ENCODE assay signal across 21 cellular contexts in genomic region chr13:97192166-97192565, GRCh38. TPM values are rescaled to one million over a fixed set of nuclear protein-coding genes. Genes with fewer than 3 reads are reported as not detected.
A peak's percentile ranks its signal among the peaks of the same experiment; 100 is the strongest.
DNase-seq lines count a peak whose midpoint lies in the region; ATAC-seq and TF ChIP-seq lines count a peak whose summit lies in the region.
"Had no signal": no experiment of that assay in that cellular context is flagged by ENCODE, and none has a peak within 500 bp of the region (broad histone marks: within the 10 kb centered on the region; RNA-seq: fewer than 3 reads in every experiment).

No MANE protein-coding gene starts in this region.

- TF ChIP-seq CTCF in SK-N-SH (IDR thresholded peaks at IDR 0.05) (no peak), nephron (IDR thresholded peaks at IDR 0.05; ENCODE audit: unreplicated experiment in 3 of 3) (no peak)

- H4K20me1 ChIP-seq in SK-N-SH (ENCODE audit: insufficient read depth), result no peaks in the 10 kb centered on the region

- no peak overlapping the region for H3K9ac ChIP-seq in SK-N-SH
- H3K9ac ChIP-seq: GM23248, KMS-11 had no signal

- no peaks in the 10 kb centered on the region for H3K36me3 Mint-ChIP-seq in nephron (ENCODE audit: low read depth)
- no peaks in the 10 kb centered on the region for H3K36me3 Mint-ChIP-seq in stimulated activated naive B cell treated with anti-CD40 and anti-IgM and Interleukin-4, amounts not matched to agents 10 μg/mL and 1 μg/mL and 100 μg/mL, for 72 hours

- no peaks in the 10 kb centered on the region for H3K27me3 Mint-ChIP-seq in nephron (ENCODE audit: low read depth)
- H3K27me3 Mint-ChIP-seq in stimulated activated naive B cell treated with anti-CD40 and anti-IgM and Interleukin-4, amounts not matched to agents 10 μg/mL and 1 μg/mL and 100 μg/mL, for 72 hours, result peaks cover 18 to 34% of the 10 kb centered on the region in 2 donors

- no peak for TF ChIP-seq RAD21 in SK-N-SH (IDR thresholded peaks at IDR 0.05; ENCODE audit: low read length)

- H3F3A ChIP-seq in SK-N-SH (replicated peaks; ENCODE audit: insufficient read depth), result no peaks in the 10 kb centered on the region

- CTCF ChIA-PET in SK-N-SH (lab: Yijun Ruan, JAX), result interaction anchor here (0.8 to 1.3 kb wide), 3 partner anchors 14 to 152 kb away, joined by 3 to 6 read pairs (median 3); no protein-coding TSS in a partner anchor

- no peaks in the 10 kb centered on the region for H3K9me3 Mint-ChIP-seq in nephron
- no peaks in the 10 kb centered on the region for H3K9me3 Mint-ChIP-seq in stimulated activated naive B cell treated with anti-CD40 and anti-IgM and Interleukin-4, amounts not matched to agents 10 μg/mL and 1 μg/mL and 100 μg/mL, for 72 hours
- H3K9me3 Mint-ChIP-seq: CD8-positive, alpha-beta memory T cell; H9; HFFc6 had no signal

- H3K9me3 ChIP-seq in SK-N-SH (no peaks in the 10 kb centered on the region), SJCRH30 (replicated peaks) (no peaks in the 10 kb centered on the region)

- H3K36me3 ChIP-seq in SK-N-SH (replicated peaks in 1 of 2; ENCODE audit: control insufficient read depth in 1 of 2, insufficient read depth in 2 of 2, low read length in 1 of 2) (no peaks in the 10 kb centered on the region), SJCRH30 (no peaks in the 10 kb centered on the region)

- no peak overlapping the region for H2AFZ ChIP-seq in SK-N-SH (ENCODE audit: low read depth)
- H2AFZ ChIP-seq: GM23248 had no signal

- H3K4me1 ChIP-seq in SK-N-SH (ENCODE audit: control insufficient read depth in 1 of 2, insufficient read depth in 2 of 2, low read depth in 1 of 2, low read length in 1 of 2) (peaks cover 7 to 16% of the 10 kb centered on the region in 2 experiments; a peak in 3 of 4 replicates), SJCRH30 (peaks cover 41% of the 10 kb centered on the region)

- H3K4me3 Mint-ChIP-seq in nephron, result no peak overlapping the region
- H3K4me3 Mint-ChIP-seq in stimulated activated naive B cell treated with anti-CD40 and anti-IgM and Interleukin-4, amounts not matched to agents 10 μg/mL and 1 μg/mL and 100 μg/mL, for 72 hours, result no peak overlapping the region
- H3K4me3 Mint-ChIP-seq: CD8-positive, alpha-beta memory T cell; H9; HFFc6; T-helper 17 cell had no signal

- POLR2A ChIA-PET in SK-N-SH (lab: Yijun Ruan, JAX), result interaction anchor here (1.1 kb wide), 1 partner anchor 67 kb away, joined by 3 read pairs; no protein-coding TSS in a partner anchor

- H3K27ac Mint-ChIP-seq in nephron, result peak overlapping the region in 2 of 3 experiments; percentile 35 to 73
- no peak overlapping the region for H3K27ac Mint-ChIP-seq in stimulated activated naive B cell treated with anti-CD40 and anti-IgM and Interleukin-4, amounts not matched to agents 10 μg/mL and 1 μg/mL and 100 μg/mL, for 72 hours
- H3K27ac Mint-ChIP-seq: CD8-positive, alpha-beta memory T cell; H9; HFFc6; T-helper 17 cell had no signal

- no peak for TF ChIP-seq EP300 in SK-N-SH (IDR thresholded peaks at IDR 0.05; ENCODE audit: borderline replicate concordance in 1 of 2, low read depth in 1 of 2, low read length in 1 of 2)

- no peak for ATAC-seq in SK-N-SH treated with all-trans-retinoic acid at 6 μM for 48 hours
- ATAC-seq in stimulated activated naive B cell treated with anti-CD40 and anti-IgM and Interleukin-4, amounts not matched to agents 10 μg/mL and 1 μg/mL and 100 μg/mL, for 72 hours (replicated peaks), result no peak
- ATAC-seq: HepG2, T-helper 17 cell had no signal

- no peaks in the 10 kb centered on the region for H3K9me2 ChIP-seq in SK-N-SH

- peaks cover 30% of the 10 kb centered on the region for H3K4me1 Mint-ChIP-seq in nephron
- H3K4me1 Mint-ChIP-seq in stimulated activated naive B cell treated with anti-CD40 and anti-IgM and Interleukin-4, amounts not matched to agents 10 μg/mL and 1 μg/mL and 100 μg/mL, for 72 hours, result peaks cover 5 to 10% of the 10 kb centered on the region in 2 donors

- H3K79me2 ChIP-seq in SK-N-SH (ENCODE audit: insufficient read depth), result no peaks in the 10 kb centered on the region

- WGBS in SK-N-SH (ENCODE audit: low lambda C conversion rate), result 82% methylated on average over 3 of the region's 3 CpGs

- no peak overlapping the region for H3K4me3 ChIP-seq in SK-N-SH (ENCODE audit: low read depth in 2 of 2, low read length in 1 of 2)
- H3K4me3 ChIP-seq in SJCRH30, result no peak overlapping the region
- H3K4me3 ChIP-seq: GM23248 had no signal

- H3K27ac ChIP-seq in SK-N-SH (ENCODE audit: low read depth in 2 of 2, low read length in 1 of 2) (no peak overlapping the region), SJCRH30 (peak overlapping the region; percentile 94)
- H3K27ac ChIP-seq: C4-2B, GM23248, KMS-11 had no signal

- H3K4me2 ChIP-seq in SK-N-SH, result no peak overlapping the region
- H3K4me2 ChIP-seq: KMS-11 had no signal

- no peak for DNase-seq in SK-N-SH
- no peak for DNase-seq in SJCRH30
- no peak for DNase-seq in stimulated activated naive B cell treated with anti-CD40 and anti-IgM and Interleukin-4, amounts not matched to agents 10 μg/mL and 1 μg/mL and 100 μg/mL, for 72 hours
- no peak for DNase-seq in RKO (ENCODE audit: low spot score)
- DNase-seq in NCI-H524 treated with DMSO at 0.1 percent for 48 hours (lab: John Stamatoyannopoulos, UW), result no peak
- DNase-seq: 8988T; CD8-positive, alpha-beta memory T cell; DMS53; GF-D8; GM23248; H9; HFFc6; NCI-H1436 treated with DMSO at 0.1 percent for 48 hours; NCI-H2029 treated with DMSO at 0.1 percent for 48 hours; NCI-H748 treated with DMSO at 0.1 percent for 48 hours; T-helper 17 cell had no signal

- no peaks in the 10 kb centered on the region for H3K27me3 ChIP-seq in SK-N-SH (ENCODE audit: insufficient read depth)
- no peaks in the 10 kb centered on the region for H3K27me3 ChIP-seq in SJCRH30

TF ChIP-seq in SK-N-SH, 30 proteins besides CTCF, POLR2A, EP300 and RAD21:
- TF ChIP-seq SIN3A (IDR thresholded peaks at IDR 0.05; ENCODE audit: borderline replicate concordance, low read depth, low read length), result no peak
- 0 out of 2 replicates have a peak, but pooled peaks have one; percentile 12 for TF ChIP-seq GATA2 (CRISPR knock-in tag; IDR thresholded peaks at IDR 0.05)

TF ChIP-seq in SK-N-SH treated with all-trans-retinoic acid at 6 μM for 48 hours, 23 proteins besides CTCF, POLR2A, EP300 and RAD21 (continues in another document):
- no peak for TF ChIP-seq ISL1 (CRISPR knock-in tag; IDR thresholded peaks at IDR 0.05)
- no peak for TF ChIP-seq CSRNP3 (CRISPR knock-in tag; IDR thresholded peaks at IDR 0.05)
- TF ChIP-seq ZC3H10 (CRISPR knock-in tag; IDR thresholded peaks at IDR 0.05), result no peak
- no peak for TF ChIP-seq RARB (CRISPR knock-in tag; IDR thresholded peaks at IDR 0.05)
- TF ChIP-seq TCF4 (CRISPR knock-in tag; IDR thresholded peaks at IDR 0.05; ENCODE audit: borderline replicate concordance), result no peak
- TF ChIP-seq, protein P1, sequence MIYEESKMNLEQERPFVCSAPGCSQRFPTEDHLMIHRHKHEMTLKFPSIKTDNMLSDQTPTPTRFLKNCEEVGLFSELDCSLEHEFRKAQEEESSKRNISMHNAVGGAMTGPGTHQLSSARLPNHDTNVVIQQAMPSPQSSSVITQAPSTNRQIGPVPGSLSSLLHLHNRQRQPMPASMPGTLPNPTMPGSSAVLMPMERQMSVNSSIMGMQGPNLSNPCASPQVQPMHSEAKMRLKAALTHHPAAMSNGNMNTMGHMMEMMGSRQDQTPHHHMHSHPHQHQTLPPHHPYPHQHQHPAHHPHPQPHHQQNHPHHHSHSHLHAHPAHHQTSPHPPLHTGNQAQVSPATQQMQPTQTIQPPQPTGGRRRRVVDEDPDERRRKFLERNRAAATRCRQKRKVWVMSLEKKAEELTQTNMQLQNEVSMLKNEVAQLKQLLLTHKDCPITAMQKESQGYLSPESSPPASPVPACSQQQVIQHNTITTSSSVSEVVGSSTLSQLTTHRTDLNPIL (CRISPR knock-in tag; IDR thresholded peaks at IDR 0.05; ENCODE audit: low read depth), result no peak
- no peak for TF ChIP-seq OSR1 (CRISPR knock-in tag; IDR thresholded peaks at IDR 0.05)
- no peak for TF ChIP-seq GLIS3 (CRISPR knock-in tag; IDR thresholded peaks at IDR 0.05)
- TF ChIP-seq ARNTL (CRISPR knock-in tag; IDR thresholded peaks at IDR 0.05; ENCODE audit: borderline replicate concordance, low read depth), result no peak
- TF ChIP-seq ZNF70 (CRISPR knock-in tag; IDR thresholded peaks at IDR 0.05), result no peak
- no peak for TF ChIP-seq PPARA (CRISPR knock-in tag; IDR thresholded peaks at IDR 0.05; ENCODE audit: borderline replicate concordance)

RNA-seq across cellular contexts. Expression of gene MBNL2, which starts 30.0 kb away (rescaled TPM):
- 24.5 and 27.9 TPM in 2 replicates for polyA plus RNA-seq in SK-N-SH (2012; rRNA removed)
- 38.4 and 46.6 TPM in 2 replicates for polyA plus RNA-seq in SK-N-SH (2012; cell fraction: cytosol; rRNA removed)
- 21.4 and 39.6 TPM in 2 replicates for polyA plus RNA-seq in SK-N-SH (2012; cell fraction: nucleus; rRNA removed)
- 32.9 and 33.4 TPM in 2 replicates for total RNA-seq in SJCRH30 (2014; rRNA removed; shearing (Covaris generic))
